In the genomic region with DNA sequence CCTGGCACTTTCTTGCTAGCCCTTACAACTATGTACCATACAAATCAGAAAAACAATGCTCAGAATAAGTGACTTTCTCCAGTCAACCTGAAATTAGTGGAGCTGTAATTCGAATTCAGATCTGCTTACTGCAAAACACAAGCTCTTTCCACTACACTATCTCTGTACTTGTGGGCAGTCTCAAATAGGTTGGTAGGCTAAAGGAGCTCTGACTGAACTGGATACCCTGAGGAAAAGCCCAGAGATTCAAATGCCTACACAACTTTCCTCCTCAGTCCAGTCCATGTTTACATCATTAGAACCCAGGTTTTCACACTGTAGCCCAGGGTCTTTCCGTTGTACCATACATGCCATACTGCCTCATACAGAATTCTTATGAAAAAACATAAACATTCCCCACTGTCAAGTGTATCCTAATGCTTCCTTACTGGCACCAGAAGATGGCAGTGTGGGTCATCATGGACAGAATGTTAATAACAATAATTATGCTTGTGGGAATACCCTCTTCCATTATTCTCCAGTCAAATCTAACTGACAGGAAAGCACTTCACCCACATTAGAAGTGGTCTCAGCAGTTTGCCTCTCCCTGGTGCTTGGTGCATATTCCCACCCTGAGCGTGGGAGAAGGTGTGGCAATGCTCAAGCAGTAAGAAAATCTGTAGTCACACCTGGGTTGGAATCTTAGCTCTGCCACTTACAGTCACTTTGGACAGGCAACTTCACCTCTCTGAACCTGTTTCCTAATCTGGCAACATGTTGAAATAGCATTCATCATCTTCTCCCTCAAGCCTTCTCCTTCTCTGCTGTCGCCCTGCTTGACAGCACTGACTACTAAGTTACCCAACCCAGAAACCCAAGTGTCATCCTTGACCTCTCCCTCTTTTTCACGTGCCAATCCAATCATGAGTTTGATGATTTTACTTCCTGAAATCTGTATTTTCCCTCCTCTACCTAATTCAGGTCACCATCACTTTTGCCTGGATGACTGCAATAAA, we compare ENCODE assay signal across 9 cellular contexts. TPM values are rescaled to one million over a fixed set of nuclear protein-coding genes. Genes with fewer than 3 reads are reported as not detected.
DNase-seq lines count a peak whose midpoint lies in the region; ATAC-seq and TF ChIP-seq lines count a peak whose summit lies in the region.
"Had no signal": no experiment of that assay in that cellular context is flagged by ENCODE, and none has a peak within 500 bp of the region (broad histone marks: within the 10 kb centered on the region; RNA-seq: fewer than 3 reads in every experiment).

No MANE protein-coding gene starts in this region.

- no peaks in the 10 kb centered on the region for H3K27me3 ChIP-seq in Loucy (ENCODE audit: insufficient read depth, low read length, poor library complexity, severe bottlenecking)
- H3K27me3 ChIP-seq in lung (ENCODE audit: control insufficient read depth, insufficient read depth): no peaks in the 10 kb centered on the region
- H3K27me3 ChIP-seq in neuronal stem cell (ENCODE audit: control insufficient read depth in 3 of 3, insufficient read depth in 3 of 3, low read depth in 1 of 3, low read length in 3 of 3): peaks cover 0 to 18% (median 0%) of the 10 kb centered on the region in 3 experiments
- H3K27me3 ChIP-seq: BLaER1 treated with 17β-estradiol and CSF1 and Interleukin-3, amounts not matched to agents 10 nM and 100 nM had no signal

- no peak overlapping the region for H3K18ac ChIP-seq in neuronal stem cell (ENCODE audit: low read length)

- no peaks in the 10 kb centered on the region for H3K79me2 ChIP-seq in Loucy (ENCODE audit: insufficient read depth, low read length)

- H2BK120ac ChIP-seq in neuronal stem cell (ENCODE audit: low read depth, low read length): no peak overlapping the region

- DNase-seq in NCI-H510A treated with DMSO at 0.1 percent for 48 hours (lab: John Stamatoyannopoulos, UW) (peak; percentile 49), NCI-H510A (lab: John Stamatoyannopoulos, UW) (no peak), RKO (ENCODE audit: low spot score) (peak; percentile 81), coronary artery (ENCODE audit: low spot score) (no peak), lung (ENCODE audit: low spot score) (peak; percentile 30), neuronal stem cell (ENCODE audit: low spot score) (no peak)

- no peak overlapping the region for H3K4me3 ChIP-seq in Loucy (ENCODE audit: low read length, poor library complexity, severe bottlenecking)
- no peak overlapping the region for H3K4me3 ChIP-seq in coronary artery
- no peak overlapping the region for H3K4me3 ChIP-seq in lung
- no peak overlapping the region for H3K4me3 ChIP-seq in neuronal stem cell (ENCODE audit: low read length in 2 of 2)
- H3K4me3 ChIP-seq: BLaER1 treated with 17β-estradiol and CSF1 and Interleukin-3, amounts not matched to agents 10 nM and 100 nM had no signal

- H3K4me1 ChIP-seq in Loucy (ENCODE audit: insufficient read depth, low read length, poor library complexity, severe bottlenecking) (no peaks in the 10 kb centered on the region), lung (ENCODE audit: control insufficient read depth in 2 of 2, insufficient read depth in 2 of 2, low read length in 2 of 2) (peaks cover 0 to 1% of the 10 kb centered on the region in 2 donors), neuronal stem cell (ENCODE audit: control insufficient read depth in 2 of 2, insufficient read depth in 1 of 2, low read depth in 1 of 2, low read length in 2 of 2) (no peaks in the 10 kb centered on the region)

- 27% methylated on average over 5 of the region's 5 CpGs for WGBS in lung, 2 donors
- no CpG with 5 or more reads among the region's 5 CpGs for WGBS in neuronal stem cell (ENCODE audit: extremely low coverage in 2 of 2, insufficient read length in 2 of 2, insufficient replicate concordance in 1 of 2), 2 donors

- H3K9ac ChIP-seq in Loucy (ENCODE audit: low read depth, low read length, poor library complexity, severe bottlenecking) (no peak overlapping the region), neuronal stem cell (ENCODE audit: low read depth, low read length, poor library complexity) (no peak overlapping the region)
- H3K9ac ChIP-seq: BLaER1 treated with 17β-estradiol and CSF1 and Interleukin-3, amounts not matched to agents 10 nM and 100 nM had no signal

- H2AFZ ChIP-seq in Loucy (ENCODE audit: low read length) (no peak overlapping the region), neuronal stem cell (ENCODE audit: low read length) (no peak overlapping the region)

- H4K20me1 ChIP-seq in Loucy (ENCODE audit: insufficient read depth, low read length, poor library complexity, severe bottlenecking): no peaks in the 10 kb centered on the region
- H4K20me1 ChIP-seq: BLaER1 treated with 17β-estradiol and CSF1 and Interleukin-3, amounts not matched to agents 10 nM and 100 nM had no signal

- H3K4me2 ChIP-seq in Loucy (ENCODE audit: low read depth, low read length, poor library complexity, severe bottlenecking): no peak overlapping the region
- H3K4me2 ChIP-seq in neuronal stem cell (ENCODE audit: insufficient read depth, low read length, poor library complexity, severe bottlenecking): no peak overlapping the region
- H3K4me2 ChIP-seq: BLaER1 treated with 17β-estradiol and CSF1 and Interleukin-3, amounts not matched to agents 10 nM and 100 nM had no signal

- no peak overlapping the region for H2BK15ac ChIP-seq in neuronal stem cell (ENCODE audit: low read length)

- H3K23ac ChIP-seq in neuronal stem cell (ENCODE audit: low read depth, low read length, poor library complexity): no peak overlapping the region

- no peak overlapping the region for H2BK5ac ChIP-seq in neuronal stem cell (ENCODE audit: low read length)

- TF ChIP-seq CTCF in Loucy (conservative IDR thresholded peaks at IDR 0.05; ENCODE audit: low read length) (peak; percentile 84), coronary artery (IDR thresholded peaks at IDR 0.05) (peak; percentile 66), lung (IDR thresholded peaks at IDR 0.05; ENCODE audit: control extremely low read depth, extremely low read depth) (peak; percentile 44)

- H3K4ac ChIP-seq in neuronal stem cell (ENCODE audit: low read length): no peak overlapping the region

- no peaks in the 10 kb centered on the region for H3K9me2 ChIP-seq in Loucy (replicated peaks; ENCODE audit: low read depth, low read length)

- H4K91ac ChIP-seq in neuronal stem cell (ENCODE audit: low read depth, low read length, poor library complexity): no peak overlapping the region

- H3K79me1 ChIP-seq in neuronal stem cell (ENCODE audit: low read depth, low read length): no peaks in the 10 kb centered on the region

- H3K36me3 ChIP-seq in Loucy (ENCODE audit: insufficient read depth, low read length) (no peaks in the 10 kb centered on the region), lung (ENCODE audit: control insufficient read depth in 2 of 2, insufficient read depth in 2 of 2, low read length in 2 of 2) (no peaks in the 10 kb centered on the region), neuronal stem cell (replicated peaks in 1 of 2; ENCODE audit: control insufficient read depth in 2 of 2, insufficient read depth in 2 of 2, low read length in 2 of 2) (no peaks in the 10 kb centered on the region)
- H3K36me3 ChIP-seq: BLaER1 treated with 17β-estradiol and CSF1 and Interleukin-3, amounts not matched to agents 10 nM and 100 nM had no signal

- H3F3A ChIP-seq in Loucy (ENCODE audit: low read depth): no peaks in the 10 kb centered on the region

- H2BK12ac ChIP-seq in neuronal stem cell (ENCODE audit: low read length): no peak overlapping the region

- no peak overlapping the region for H3K14ac ChIP-seq in neuronal stem cell (ENCODE audit: low read length)

- H2AK5ac ChIP-seq in neuronal stem cell (ENCODE audit: low read depth, low read length): no peak overlapping the region

- H3K27ac ChIP-seq in coronary artery (no peak overlapping the region), lung (ENCODE audit: low read depth in 1 of 2, low read length in 1 of 2) (no peak overlapping the region), neuronal stem cell (replicated peaks; ENCODE audit: low read length) (no peak overlapping the region)
- H3K27ac ChIP-seq: BLaER1 treated with 17β-estradiol and CSF1 and Interleukin-3, amounts not matched to agents 10 nM and 100 nM had no signal

- ATAC-seq in lung (ENCODE audit: insufficient read depth, low FRiP score) (peak; percentile 47), GM21526 (IDR thresholded peaks at IDR 0.05; ENCODE audit: low FRiP score, unreplicated experiment) (no peak)

- H4K8ac ChIP-seq in neuronal stem cell (ENCODE audit: low read depth, low read length): no peak overlapping the region

- H3K9me3 ChIP-seq in Loucy (ENCODE audit: insufficient read depth, low read depth, low read length) (no peaks in the 10 kb centered on the region), lung (ENCODE audit: control insufficient read depth in 2 of 2, insufficient read depth in 1 of 2, low read length in 1 of 2) (no peaks in the 10 kb centered on the region), neuronal stem cell (replicated peaks in 1 of 2; ENCODE audit: control insufficient read depth in 2 of 2, insufficient read depth in 1 of 2, low read depth in 1 of 2, low read length in 2 of 2) (no peaks in the 10 kb centered on the region)
- H3K9me3 ChIP-seq: BLaER1 treated with 17β-estradiol and CSF1 and Interleukin-3, amounts not matched to agents 10 nM and 100 nM had no signal

RNA-seq across cellular contexts. Expression of a gene that starts 14.4 kb away (rescaled TPM):
- 10 to 100 TPM; 13.8 to 51.5 TPM for total RNA-seq in lung
- polyA plus RNA-seq in lung: 1 to 10 TPM; 3.3 to 6.0 TPM
- 12.9 TPM for polyA plus RNA-seq in neuronal stem cell (2013, experiment 1 of 2)
- polyA plus RNA-seq in neuronal stem cell (2013, experiment 2 of 2): 12.8 TPM

Comparison
In these comparisons a context has a peak if more than half of its experiments do, and no peak if none do; other contexts are left out.
1. DNase-seq: peak in NCI-H510A treated with DMSO at 0.1 percent for 48 hours (single experiment), RKO (single experiment) and lung (single experiment); none in NCI-H510A (single experiment), coronary artery (single experiment) and neuronal stem cell (single experiment).
2. Peak in every context shown above with its lines, with median percentiles within 50 percentile points of each other: CTCF ChIP-seq.